In genomic region chr10:13840036-13840435, GRCh38 we compare ENCODE assay signal across 23 cellular contexts.
DNase-seq lines count a peak whose midpoint lies in the region; ATAC-seq, FAIRE-seq and TF ChIP-seq lines count a peak whose summit lies in the region.
"Had no signal": no experiment of that assay in that cellular context is flagged by ENCODE, and none has a peak within 500 bp of the region (broad histone marks: within the 10 kb centered on the region; RNA-seq: fewer than 3 reads in every experiment).

No MANE protein-coding gene starts in this region.

- intact Hi-C loops in endothelial cell of umbilical vein (cut with micrococcal nuclease) (no loop called here), psoas muscle (cut with DNase I) (no loop called here)

- TF ChIP-seq POLR2A in endothelial cell of umbilical vein (IDR thresholded peaks at IDR 0.05; ENCODE audit: low read depth, low read length): no peak

- peaks cover 21 to 23% of the 10 kb centered on the region in 2 donors for H3K27me3 Mint-ChIP-seq in natural killer cell treated with Interleukin-12 subunit alpha and Interleukin-12 subunit beta and Interleukin-15 and Interleukin-18, amount 100 ng/mL, for 72 hours
- H3K27me3 Mint-ChIP-seq: activated CD4-positive, alpha-beta memory T cell treated with anti-CD3 and anti-CD28 coated beads for 36 hours had no signal

- peaks cover 51% of the 10 kb centered on the region for H3K4me1 ChIP-seq in endothelial cell of umbilical vein (ENCODE audit: control insufficient read depth, extremely low read depth, insufficient read depth, low read length)
- H3K4me1 ChIP-seq in psoas muscle: peaks cover 3% of the 10 kb centered on the region

- peaks cover 94% of the 10 kb centered on the region for H3K79me2 ChIP-seq in endothelial cell of umbilical vein (ENCODE audit: control insufficient read depth, insufficient read depth, low read length)

- dilution Hi-C loops in endothelial cell of umbilical vein (cut with MboI; ENCODE audit: extremely low pct_ligation_motif_present, low sequenced_read_pairs): no loop called here

- H3K4me1 Mint-ChIP-seq in natural killer cell treated with Interleukin-12 subunit alpha and Interleukin-12 subunit beta and Interleukin-15 and Interleukin-18, amount 100 ng/mL, for 72 hours (ENCODE audit: low read depth in 2 of 2): no peaks in the 10 kb centered on the region

- H3K27me3 ChIP-seq in AG04450 (ENCODE audit: control insufficient read depth, insufficient read depth, low read length) (no peaks in the 10 kb centered on the region), endothelial cell of umbilical vein (ENCODE audit: control insufficient read depth in 2 of 2, insufficient read depth in 2 of 2, low read length in 2 of 2) (no peaks in the 10 kb centered on the region), psoas muscle (ENCODE audit: insufficient read depth in 3 of 3, low read length in 2 of 3) (no peaks in the 10 kb centered on the region)
- H3K27me3 ChIP-seq: adrenal gland, left lung had no signal

- POLR2A ChIA-PET in AG04450 (lab: Yijun Ruan, JAX) (interaction anchor here (0.6 to 0.9 kb wide), 2 partner anchors 9 to 121 kb away, joined by 3 to 4 read pairs; no protein-coding TSS in a partner anchor), endothelial cell of umbilical vein (lab: Charles Lee) (no interaction called here)

- H3K4me3 Mint-ChIP-seq in natural killer cell treated with Interleukin-12 subunit alpha and Interleukin-12 subunit beta and Interleukin-15 and Interleukin-18, amount 100 ng/mL, for 72 hours: no peak overlapping the region
- H3K4me3 Mint-ChIP-seq: activated CD4-positive, alpha-beta memory T cell treated with anti-CD3 and anti-CD28 coated beads for 36 hours; dendritic cell treated with granulocyte-macrophage colony-stimulating factor and Interleukin-4, amounts not matched to agents 40 ng/mL and 50 ng/mL, for 4 days; WTC11 had no signal

- CTCF ChIA-PET in AG04450 (lab: Charles Lee): no interaction called here
- CTCF ChIA-PET in endothelial cell of umbilical vein (lab: Charles Lee): interaction anchor here (0.8 to 1.0 kb wide), 2 partner anchors 18 to 254 kb away, joined by 3 read pairs; no protein-coding TSS in a partner anchor

- WGBS in psoas muscle, 3 donors: 67 to 79% (median 72%) methylated on average over 3 of the region's 3 CpGs

- H3K27ac ChIP-seq in AG04450 (ENCODE audit: low read depth, low read length) (peak overlapping the region; percentile 58), endothelial cell of umbilical vein (ENCODE audit: insufficient read depth, low read depth, low read length) (peak overlapping the region; percentile 45), psoas muscle (peak overlapping the region; percentile 39)
- H3K27ac ChIP-seq: C4-2B, left lung, neutrophil had no signal

- FAIRE-seq in endothelial cell of umbilical vein (lab: Jason Lieb, UNC): no peak
- FAIRE-seq: bronchial epithelial cell, GM18507 had no signal

- ATAC-seq in psoas muscle (no peak), HG03139 (IDR thresholded peaks at IDR 0.05; ENCODE audit: unreplicated experiment) (no peak), HG02973 (IDR thresholded peaks at IDR 0.05; ENCODE audit: unreplicated experiment) (no peak)
- ATAC-seq in natural killer cell treated with Interleukin-12 subunit alpha and Interleukin-12 subunit beta and Interleukin-15 and Interleukin-18, amount 100 ng/mL, for 72 hours: no peak
- ATAC-seq: WTC11 had no signal

- no peaks in the 10 kb centered on the region for H3K9me1 ChIP-seq in endothelial cell of umbilical vein (replicated peaks; ENCODE audit: control insufficient read depth, extremely low read depth, insufficient read depth, low read length)

- no peak overlapping the region for H3K27ac Mint-ChIP-seq in natural killer cell treated with Interleukin-12 subunit alpha and Interleukin-12 subunit beta and Interleukin-15 and Interleukin-18, amount 100 ng/mL, for 72 hours
- H3K27ac Mint-ChIP-seq: activated CD4-positive, alpha-beta memory T cell treated with anti-CD3 and anti-CD28 coated beads for 36 hours; dendritic cell treated with granulocyte-macrophage colony-stimulating factor and Interleukin-4, amounts not matched to agents 40 ng/mL and 50 ng/mL, for 4 days; WTC11 had no signal

- H3K9ac ChIP-seq in endothelial cell of umbilical vein (replicated peaks; ENCODE audit: extremely low read depth, insufficient read depth, low read length): no peak overlapping the region

- no peaks in the 10 kb centered on the region for H4K20me1 ChIP-seq in endothelial cell of umbilical vein (replicated peaks; ENCODE audit: control insufficient read depth, extremely low read depth, insufficient read depth, low read length)

- no peaks in the 10 kb centered on the region for H3K36me3 ChIP-seq in endothelial cell of umbilical vein (ENCODE audit: control insufficient read depth in 2 of 2, extremely low read depth in 1 of 2, insufficient read depth in 2 of 2, low read length in 2 of 2)
- H3K36me3 ChIP-seq in psoas muscle (ENCODE audit: insufficient read depth in 1 of 2, low read depth in 1 of 2): no peaks in the 10 kb centered on the region
- H3K36me3 ChIP-seq: adrenal gland, HAP-1, left lung, neutrophil had no signal

- H3K9me3 Mint-ChIP-seq in natural killer cell treated with Interleukin-12 subunit alpha and Interleukin-12 subunit beta and Interleukin-15 and Interleukin-18, amount 100 ng/mL, for 72 hours: no peaks in the 10 kb centered on the region
- H3K9me3 Mint-ChIP-seq: dendritic cell treated with granulocyte-macrophage colony-stimulating factor and Interleukin-4, amounts not matched to agents 40 ng/mL and 50 ng/mL, for 4 days had no signal

- no TSS peak for BruUV-seq in endothelial cell of umbilical vein (replicated peaks; lab: Mats Ljungman, UMichigan)

- H3K4me2 ChIP-seq in endothelial cell of umbilical vein (ENCODE audit: insufficient read depth, low read length): no peak overlapping the region

- DNase-seq in AG04450 (ENCODE audit: low read depth, low spot score) (no peak), LHCN-M2 (ENCODE audit: low read depth) (peak; percentile 15), endothelial cell of umbilical vein (ENCODE audit: low read depth, low spot score) (no peak), psoas muscle (no peak)
- no peak for DNase-seq in stimulated activated CD4-positive, alpha-beta T cell treated with anti-CD3 and anti-CD28 coated beads, Interleukin-4, amount 100 ng/mL, for 24 hours
- no peak for DNase-seq in natural killer cell treated with Interleukin-12 subunit alpha and Interleukin-12 subunit beta and Interleukin-15 and Interleukin-18, amount 100 ng/mL, for 72 hours (ENCODE audit: low spot score)
- DNase-seq: activated CD4-positive, alpha-beta memory T cell treated with anti-CD3 and anti-CD28 coated beads for 36 hours; activated gamma-delta T cell treated with Interleukin-2 at 50 U/mL for 16 hours; hippocampal formation; KBM-7; left lung; NCI-H146; NCI-H510A treated with DMSO at 0.1 percent for 48 hours had no signal

- TF ChIP-seq CTCF in AG04450 (IDR thresholded peaks at IDR 0.05; ENCODE audit: low read depth, low read length) (no peak), endothelial cell of umbilical vein (IDR thresholded peaks at IDR 0.05; ENCODE audit: extremely low read depth in 1 of 2, insufficient read depth in 1 of 2, low read depth in 1 of 2, low read length in 2 of 2) (no peak), psoas muscle (IDR thresholded peaks at IDR 0.05) (no peak)

- H3K4me3 ChIP-seq in AG04450 (ENCODE audit: low read depth, low read length) (no peak overlapping the region), endothelial cell of umbilical vein (replicated peaks in 1 of 3; ENCODE audit: insufficient read depth in 1 of 3, low read depth in 1 of 3, low read length in 3 of 3) (no peak overlapping the region), psoas muscle (no peak overlapping the region)
- H3K4me3 ChIP-seq: adrenal gland, HAP-1, left lung had no signal

- no peak overlapping the region for H2AFZ ChIP-seq in endothelial cell of umbilical vein (ENCODE audit: low read depth, low read length)

- H3K36me3 Mint-ChIP-seq in natural killer cell treated with Interleukin-12 subunit alpha and Interleukin-12 subunit beta and Interleukin-15 and Interleukin-18, amount 100 ng/mL, for 72 hours: no peaks in the 10 kb centered on the region
- H3K36me3 Mint-ChIP-seq: activated CD4-positive, alpha-beta memory T cell treated with anti-CD3 and anti-CD28 coated beads for 36 hours had no signal

- peaks cover 5% of the 10 kb centered on the region; the same call in 1 of the 2 replicates for H3K9me3 ChIP-seq in AG04450 (ENCODE audit: control insufficient read depth, insufficient read depth, low read length)
- H3K9me3 ChIP-seq in endothelial cell of umbilical vein (replicated peaks; ENCODE audit: control insufficient read depth, insufficient read depth, low read length): no peaks in the 10 kb centered on the region
- H3K9me3 ChIP-seq in psoas muscle: no peaks in the 10 kb centered on the region
- H3K9me3 ChIP-seq: adrenal gland, HAP-1, neutrophil had no signal

TF ChIP-seq in endothelial cell of umbilical vein, 7 proteins besides CTCF, POLR2A, EP300 and RAD21:
- TF ChIP-seq GATA2 (IDR thresholded peaks at IDR 0.05; ENCODE audit: insufficient read depth, insufficient read length, low read depth, low read length) (no peak), FOS (IDR thresholded peaks at IDR 0.05; ENCODE audit: borderline replicate concordance, insufficient read depth, low read length) (no peak), MAX (IDR thresholded peaks at IDR 0.05; ENCODE audit: insufficient read depth, insufficient read length) (no peak), EZH2 (IDR thresholded peaks at IDR 0.05; ENCODE audit: borderline replicate concordance, low read depth, low read length, severe bottlenecking) (no peak), JUN (IDR thresholded peaks at IDR 0.05; ENCODE audit: borderline replicate concordance, insufficient read depth, insufficient read length, low read depth) (no peak), POLR2AphosphoS5 (IDR thresholded peaks at IDR 0.05; ENCODE audit: insufficient read depth, low read depth, low read length) (no peak), MYC (IDR thresholded peaks at IDR 0.05; ENCODE audit: low read depth, low read length) (no peak)
